ENCODE assay signal across 21 cellular contexts in genomic region chr10:108757946-108758345, GRCh38.
"Had no signal": no experiment of that assay in that cellular context is flagged by ENCODE, and none has a peak within 500 bp of the region (broad histone marks: within the 10 kb centered on the region; RNA-seq: fewer than 3 reads in every experiment).

No MANE protein-coding gene starts in this region.

- H3K27ac Mint-ChIP-seq: dendritic cell treated with granulocyte-macrophage colony-stimulating factor and Interleukin-4, amounts not matched to agents 40 ng/mL and 50 ng/mL, for 4 days; memory B cell; mesothelial cell of epicardium; natural killer cell had no signal

- H3K4me1 Mint-ChIP-seq: memory B cell, mesothelial cell of epicardium, natural killer cell, neural crest cell had no signal

- H3K36me3 Mint-ChIP-seq: memory B cell, mesothelial cell of epicardium, natural killer cell had no signal

- H3K27ac ChIP-seq: esophagus squamous epithelium, gastroesophageal sphincter, left ventricle myocardium inferior, lower lobe of right lung, right atrium auricular region, sigmoid colon, skin epidermis, upper lobe of right lung, vagina had no signal

- H3K4me3 ChIP-seq: esophagus squamous epithelium, gastroesophageal sphincter, left ventricle myocardium inferior, lower lobe of right lung, right atrium auricular region, sigmoid colon, skin epidermis, upper lobe of right lung, vagina had no signal

- H3K4me3 Mint-ChIP-seq: dendritic cell treated with granulocyte-macrophage colony-stimulating factor and Interleukin-4, amounts not matched to agents 40 ng/mL and 50 ng/mL, for 4 days; memory B cell; mesothelial cell of epicardium; natural killer cell; neural crest cell had no signal

- H3K9me3 ChIP-seq: esophagus squamous epithelium, gastroesophageal sphincter, left ventricle myocardium inferior, lower lobe of right lung, right atrium auricular region, sigmoid colon, upper lobe of right lung, vagina had no signal

- H3K27me3 Mint-ChIP-seq: dendritic cell treated with granulocyte-macrophage colony-stimulating factor and Interleukin-4, amounts not matched to agents 40 ng/mL and 50 ng/mL, for 4 days; memory B cell had no signal

- H3K9me3 Mint-ChIP-seq: dendritic cell treated with granulocyte-macrophage colony-stimulating factor and Interleukin-4, amounts not matched to agents 40 ng/mL and 50 ng/mL, for 4 days; memory B cell; mesothelial cell of epicardium; neural crest cell had no signal

- DNase-seq: esophagus squamous epithelium; foreskin fibroblast; glutamatergic neuron; left cardiac atrium; left ventricle myocardium inferior; lower lobe of right lung; natural killer cell; posterior cingulate gyrus; sigmoid colon; stimulated activated CD4-positive, alpha-beta T cell treated with anti-CD3 and anti-CD28 coated beads, Interleukin-12 subunit alpha, Interleukin-12 subunit beta, amount 100 ng/mL, for 4 hours; stimulated activated naive CD4-positive, alpha-beta T cell; upper lobe of right lung had no signal

- H3K27me3 ChIP-seq: esophagus squamous epithelium, gastroesophageal sphincter, right atrium auricular region, sigmoid colon, upper lobe of right lung, vagina had no signal

- ATAC-seq: gastroesophageal sphincter, left cardiac atrium, lower lobe of right lung, natural killer cell, upper lobe of right lung had no signal

- H3K4me1 ChIP-seq: esophagus squamous epithelium, gastroesophageal sphincter, left ventricle myocardium inferior, lower lobe of right lung, right atrium auricular region, sigmoid colon, upper lobe of right lung, vagina had no signal

- FAIRE-seq: keratinocyte had no signal

- H3K36me3 ChIP-seq: esophagus squamous epithelium, gastroesophageal sphincter, left ventricle myocardium inferior, lower lobe of right lung, right atrium auricular region, sigmoid colon, upper lobe of right lung, vagina had no signal
